In the genomic region with DNA sequence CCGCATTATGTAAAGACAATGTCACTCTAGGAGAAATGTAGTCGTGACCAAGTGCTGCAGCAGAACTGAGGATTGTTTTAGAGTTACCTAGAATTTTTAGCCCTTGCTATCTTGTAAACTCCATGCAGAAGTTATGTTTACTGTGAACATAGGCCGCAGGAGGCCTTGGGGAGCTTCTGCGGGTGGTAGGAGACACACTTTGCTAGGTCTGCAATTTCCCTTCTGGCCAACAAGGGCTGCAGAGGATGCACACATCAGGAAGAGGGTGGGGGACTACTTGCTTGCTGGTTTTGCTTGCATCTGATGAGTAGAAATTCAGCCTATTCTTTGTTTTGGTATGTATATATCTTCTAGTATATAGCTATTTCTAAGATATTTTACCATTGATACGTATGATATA, we compare ENCODE assay signal across 12 cellular contexts. TPM values are rescaled to one million over a fixed set of nuclear protein-coding genes. Genes with fewer than 3 reads are reported as not detected.
DNase-seq lines count a peak whose midpoint lies in the region; ATAC-seq and TF ChIP-seq lines count a peak whose summit lies in the region.
"Had no signal": no experiment of that assay in that cellular context is flagged by ENCODE, and none has a peak within 500 bp of the region (broad histone marks: within the 10 kb centered on the region; RNA-seq: fewer than 3 reads in every experiment).

No MANE protein-coding gene starts in this region.

- H3K4me3 ChIP-seq in GM12865 (ENCODE audit: low read depth, low read length): no peak overlapping the region
- H3K4me3 ChIP-seq: upper lobe of left lung had no signal

- POLR2A ChIA-PET in activated B cell treated with CpG ODN at 0.5 μM for 24 hours (lab: Charles Lee): interaction anchor here (0.7 to 6.3 kb wide), 16 partner anchors 8 to 644 kb away, joined by 3 to 114 read pairs (median 6); partner anchors contain the start of genes BANK1 and PPP3CA
- POLR2A ChIA-PET in activated CD4-positive, alpha-beta T cell treated with anti-CD3 and anti-CD28 coated beads for 36 hours (lab: Charles Lee): no interaction called here

- peak; percentile 84 for ATAC-seq in GM21360 (IDR thresholded peaks at IDR 0.05; ENCODE audit: unreplicated experiment)
- peak; percentile 87 for ATAC-seq in HG03103 (IDR thresholded peaks at IDR 0.05; ENCODE audit: low read depth, unreplicated experiment)
- ATAC-seq in activated B cell treated with CpG ODN at 0.5 μM for 24 hours (ENCODE audit: low read depth): peak; percentile 97
- no peak for ATAC-seq in activated CD4-positive, alpha-beta T cell treated with anti-CD3 and anti-CD28 coated beads for 36 hours

- H3K9me3 Mint-ChIP-seq in activated B cell treated with CpG ODN at 0.5 μM for 24 hours: no peaks in the 10 kb centered on the region
- H3K9me3 Mint-ChIP-seq in activated CD4-positive, alpha-beta T cell treated with anti-CD3 and anti-CD28 coated beads for 36 hours (ENCODE audit: low read depth): no peaks in the 10 kb centered on the region

- CTCF ChIA-PET in activated B cell treated with CpG ODN at 0.5 μM for 24 hours (lab: Charles Lee): interaction anchor here (1.6 kb wide), 1 partner anchor 46 kb away, joined by 7 read pairs; no protein-coding TSS in a partner anchor
- CTCF ChIA-PET in activated CD4-positive, alpha-beta T cell treated with anti-CD3 and anti-CD28 coated beads for 36 hours (lab: Charles Lee): interaction anchor here (0.6 to 0.7 kb wide), 2 partner anchors 175 to 1686 kb away, joined by 3 read pairs; no protein-coding TSS in a partner anchor

- peak overlapping the region; percentile 92 for H3K27ac Mint-ChIP-seq in activated B cell treated with CpG ODN at 0.5 μM for 24 hours
- no peak overlapping the region for H3K27ac Mint-ChIP-seq in activated CD4-positive, alpha-beta T cell treated with anti-CD3 and anti-CD28 coated beads for 36 hours

- no peaks in the 10 kb centered on the region for H3K27me3 Mint-ChIP-seq in activated B cell treated with CpG ODN at 0.5 μM for 24 hours
- peaks cover 3% of the 10 kb centered on the region for H3K27me3 Mint-ChIP-seq in activated CD4-positive, alpha-beta T cell treated with anti-CD3 and anti-CD28 coated beads for 36 hours

- DNase-seq in GM12865 (ENCODE audit: low read depth) (peak; percentile 29), activated B cell treated with CpG ODN at 0.5 μM for 24 hours (peak; percentile 39), NK-92 (lab: John Stamatoyannopoulos, UW; ENCODE audit: unreplicated experiment) (no peak), G401 (ENCODE audit: low spot score) (no peak), NCI-H510A treated with DMSO at 0.1 percent for 48 hours (lab: John Stamatoyannopoulos, UW) (no peak)
- DNase-seq in activated CD4-positive, alpha-beta T cell treated with anti-CD3 and anti-CD28 coated beads for 36 hours: no peak
- DNase-seq: DMS53; kidney glomerular epithelial cell; naive thymus-derived CD8-positive, alpha-beta T cell; upper lobe of left lung had no signal

- in situ Hi-C loops in G401 (cut with HindIII; ENCODE audit: low sequenced_read_pairs): no loop called here

- H3K4me3 Mint-ChIP-seq in activated B cell treated with CpG ODN at 0.5 μM for 24 hours: peak overlapping the region; percentile 81
- H3K4me3 Mint-ChIP-seq in activated CD4-positive, alpha-beta T cell treated with anti-CD3 and anti-CD28 coated beads for 36 hours: no peak overlapping the region

- peaks cover 83% of the 10 kb centered on the region for H3K4me1 Mint-ChIP-seq in activated B cell treated with CpG ODN at 0.5 μM for 24 hours
- H3K4me1 Mint-ChIP-seq in activated CD4-positive, alpha-beta T cell treated with anti-CD3 and anti-CD28 coated beads for 36 hours: no peaks in the 10 kb centered on the region

- TF ChIP-seq CTCF in GM12865 (IDR thresholded peaks at IDR 0.05; ENCODE audit: insufficient read depth, low read depth, low read length, missing control alignments) (no peak), activated B cell treated with CpG ODN at 0.5 μM for 24 hours (IDR thresholded peaks at IDR 0.05) (no peak)

- intact Hi-C loops in activated B cell treated with CpG ODN at 0.5 μM for 24 hours (cut with micrococcal nuclease): loop anchor here (1.0 to 5.0 kb wide), 5 partner anchors 8 to 194 kb away; no protein-coding TSS in a partner anchor
- intact Hi-C loops in activated CD4-positive, alpha-beta T cell treated with anti-CD3 and anti-CD28 coated beads for 36 hours (cut with DNase I, micrococcal nuclease): no loop called here

- peaks cover 45% of the 10 kb centered on the region for H3K36me3 Mint-ChIP-seq in activated B cell treated with CpG ODN at 0.5 μM for 24 hours (ENCODE audit: low read depth)
- no peaks in the 10 kb centered on the region for H3K36me3 Mint-ChIP-seq in activated CD4-positive, alpha-beta T cell treated with anti-CD3 and anti-CD28 coated beads for 36 hours (ENCODE audit: low read depth)
- H3K36me3 Mint-ChIP-seq: naive thymus-derived CD8-positive, alpha-beta T cell had no signal

RNA-seq across cellular contexts. Expression of gene BANK1, which starts 23.1 kb away (rescaled TPM):
- total RNA-seq in activated B cell treated with CpG ODN at 0.5 μM for 24 hours: 307 and 336 TPM in 2 replicates
- not detected in 2 replicates for total RNA-seq in G401 (2014; rRNA removed; shearing (Covaris generic))
- not detected for total RNA-seq in activated CD4-positive, alpha-beta T cell treated with anti-CD3 and anti-CD28 coated beads for 36 hours

Comparison
In these comparisons a context has a peak if more than half of its experiments do, and no peak if none do; other contexts are left out.
1. DNase-seq: peak in GM12865 (single experiment) and activated B cell treated with CpG ODN at 0.5 μM for 24 hours (single experiment); none in NK-92 (single experiment), G401 (single experiment), NCI-H510A treated with DMSO at 0.1 percent for 48 hours (single experiment) and activated CD4-positive, alpha-beta T cell treated with anti-CD3 and anti-CD28 coated beads for 36 hours (single experiment).
2. RNA of gene BANK1, which starts 23.1 kb away (total RNA-seq): 307 to 336 TPM in activated B cell treated with CpG ODN at 0.5 μM for 24 hours; not detected in activated CD4-positive, alpha-beta T cell treated with anti-CD3 and anti-CD28 coated beads for 36 hours and not detected in G401; every median in the first group is over 100 times any median in the second.